22 cellular contexts compared by ENCODE assay signal in the genomic region with DNA sequence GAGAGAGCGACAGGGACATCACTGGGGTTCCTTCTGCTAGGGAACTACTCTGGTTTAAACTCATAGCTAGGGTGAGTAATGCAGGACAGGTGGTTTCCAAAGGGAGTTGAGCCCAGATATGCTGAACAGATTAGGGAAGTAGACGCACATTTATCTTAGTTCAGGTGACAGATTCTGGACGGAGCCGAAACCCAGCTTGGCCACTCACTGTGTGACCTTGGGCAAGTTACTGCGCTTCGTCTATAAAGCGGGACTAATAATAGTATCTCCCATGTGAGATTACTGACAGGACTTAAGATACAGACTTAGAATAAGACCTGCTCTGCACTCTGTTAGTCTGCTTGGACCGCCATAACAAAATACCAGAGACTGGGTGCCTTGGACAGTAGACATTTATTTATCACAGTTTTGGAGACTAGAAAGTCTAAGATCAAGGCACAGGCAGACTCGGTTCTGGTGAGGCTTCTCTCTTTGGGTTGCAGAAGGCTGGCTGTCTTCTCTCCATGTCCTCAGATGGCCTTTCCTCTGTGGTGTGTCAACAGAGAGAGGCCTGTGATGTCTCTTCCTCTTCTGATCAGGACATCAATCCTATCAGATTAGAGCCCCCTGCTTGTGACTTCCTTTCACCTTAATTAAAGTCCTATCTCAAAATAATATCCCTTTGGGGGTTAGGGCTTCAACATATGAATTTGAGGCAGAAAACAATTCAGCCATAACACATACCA. TPM values are rescaled to one million over a fixed set of nuclear protein-coding genes. Genes with fewer than 3 reads are reported as not detected.
DNase-seq lines count a peak whose midpoint lies in the region; ATAC-seq and TF ChIP-seq lines count a peak whose summit lies in the region.
"Had no signal": no experiment of that assay in that cellular context is flagged by ENCODE, and none has a peak within 500 bp of the region (broad histone marks: within the 10 kb centered on the region; RNA-seq: fewer than 3 reads in every experiment).

No MANE protein-coding gene starts in this region.

- CTCF ChIA-PET in CD4-positive, alpha-beta memory T cell (lab: Charles Lee; ENCODE audit: partially characterized antibody) = no interaction called here

- H3K4me1 Mint-ChIP-seq in CD4-positive, alpha-beta memory T cell = no peaks in the 10 kb centered on the region

- TF ChIP-seq CTCF in MM.1S (IDR thresholded peaks at IDR 0.05; ENCODE audit: low read length) (no peak), WERI-Rb-1 (IDR thresholded peaks at IDR 0.05; ENCODE audit: low read depth, low read length) (no peak), psoas muscle (IDR thresholded peaks at IDR 0.05) (no peak)

- no peaks in the 10 kb centered on the region for H3K79me2 ChIP-seq in MM.1S (ENCODE audit: low read length)

- H3K4me2 ChIP-seq in BLaER1 (0 out of 2 replicates have a peak overlapping the region, but pooled peaks have one; percentile 14), MM.1S (ENCODE audit: low read depth, low read length) (peak overlapping the region; percentile 25; the same call in 1 of the 2 replicates)
- H3K4me2 ChIP-seq: A549 had no signal

- POLR2A ChIA-PET in CD4-positive, alpha-beta memory T cell (lab: Charles Lee; ENCODE audit: partially characterized antibody) = no interaction called here

- H3K27ac ChIP-seq in BLaER1 (no peak overlapping the region), MM.1S (ENCODE audit: low read length) (no peak overlapping the region), WERI-Rb-1 (peak overlapping the region; percentile 66), psoas muscle (no peak overlapping the region)
- H3K27ac ChIP-seq in CD4-positive, alpha-beta memory T cell (ENCODE audit: low read depth, low read length) = no peak overlapping the region
- H3K27ac ChIP-seq: A549, SJCRH30 had no signal

- no peaks in the 10 kb centered on the region for H3K9me3 ChIP-seq in BLaER1
- H3K9me3 ChIP-seq in MM.1S (replicated peaks; ENCODE audit: insufficient read depth, low read length) = no peaks in the 10 kb centered on the region
- H3K9me3 ChIP-seq in WERI-Rb-1 (ENCODE audit: severe bottlenecking) = no peaks in the 10 kb centered on the region
- no peaks in the 10 kb centered on the region for H3K9me3 ChIP-seq in psoas muscle
- no peaks in the 10 kb centered on the region for H3K9me3 ChIP-seq in CD4-positive, alpha-beta memory T cell (ENCODE audit: control insufficient read depth in 1 of 2, low read length in 2 of 2)
- H3K9me3 ChIP-seq: A549, BE2C, SJCRH30 had no signal

- H3K4me3 ChIP-seq in BLaER1 (no peak overlapping the region), MM.1S (ENCODE audit: low read length) (no peak overlapping the region), WERI-Rb-1 (ENCODE audit: low read depth, low read length) (no peak overlapping the region), psoas muscle (no peak overlapping the region)
- H3K4me3 ChIP-seq in CD4-positive, alpha-beta memory T cell (ENCODE audit: low read length in 2 of 2) = no peak overlapping the region
- H3K4me3 ChIP-seq: A549, GM12878, SJCRH30 had no signal

- H3K4me1 ChIP-seq in BLaER1 (peaks cover 13% of the 10 kb centered on the region), MM.1S (ENCODE audit: low read length) (peaks cover 14% of the 10 kb centered on the region), psoas muscle (peaks cover 9% of the 10 kb centered on the region)
- H3K4me1 ChIP-seq in CD4-positive, alpha-beta memory T cell (ENCODE audit: insufficient read depth, low read length) = no peaks in the 10 kb centered on the region
- H3K4me1 ChIP-seq: A549, BE2C, SJCRH30 had no signal

- no peaks in the 10 kb centered on the region for H3K9me2 ChIP-seq in MM.1S (replicated peaks; ENCODE audit: insufficient read depth, low read length)

- H3F3A ChIP-seq in MM.1S (ENCODE audit: insufficient read depth, low read length) = no peaks in the 10 kb centered on the region

- H3K27me3 Mint-ChIP-seq in CD4-positive, alpha-beta memory T cell = peaks cover 12 to 19% of the 10 kb centered on the region in 2 donors

- no peak overlapping the region for H3K4me3 Mint-ChIP-seq in CD4-positive, alpha-beta memory T cell
- H3K4me3 Mint-ChIP-seq: CD8-positive, alpha-beta T cell; HFFc6 had no signal

- H3K27me3 ChIP-seq in BLaER1 = no peaks in the 10 kb centered on the region
- H3K27me3 ChIP-seq in MM.1S (replicated peaks; ENCODE audit: insufficient read depth, low read length) = no peaks in the 10 kb centered on the region
- no peaks in the 10 kb centered on the region for H3K27me3 ChIP-seq in WERI-Rb-1 (ENCODE audit: insufficient read depth, low read depth, severe bottlenecking)
- H3K27me3 ChIP-seq in psoas muscle (ENCODE audit: insufficient read depth in 3 of 3, low read length in 2 of 3) = no peaks in the 10 kb centered on the region
- H3K27me3 ChIP-seq in CD4-positive, alpha-beta memory T cell (ENCODE audit: insufficient read depth, low read length) = peaks cover 4% of the 10 kb centered on the region
- H3K27me3 ChIP-seq: BE2C, SJCRH30 had no signal

- H4K20me1 ChIP-seq in BLaER1 = no peaks in the 10 kb centered on the region
- no peaks in the 10 kb centered on the region for H4K20me1 ChIP-seq in MM.1S (ENCODE audit: insufficient read depth, low read length)

- intact Hi-C loops in psoas muscle (cut with DNase I) = no loop called here
- intact Hi-C loops in CD4-positive, alpha-beta memory T cell (cut with micrococcal nuclease) = no loop called here

- no peak overlapping the region for H2AFZ ChIP-seq in MM.1S (ENCODE audit: low read length)

- H3K36me3 ChIP-seq in BLaER1 (no peaks in the 10 kb centered on the region), MM.1S (replicated peaks; ENCODE audit: insufficient read depth, low read length) (no peaks in the 10 kb centered on the region), WERI-Rb-1 (no peaks in the 10 kb centered on the region), psoas muscle (ENCODE audit: insufficient read depth in 1 of 2, low read depth in 1 of 2) (no peaks in the 10 kb centered on the region)
- no peaks in the 10 kb centered on the region for H3K36me3 ChIP-seq in CD4-positive, alpha-beta memory T cell (ENCODE audit: insufficient read depth, low read length)
- H3K36me3 ChIP-seq: BE2C, SJCRH30 had no signal

- no peaks in the 10 kb centered on the region for H3K36me3 Mint-ChIP-seq in CD4-positive, alpha-beta memory T cell
- H3K36me3 Mint-ChIP-seq: CD8-positive, alpha-beta T cell had no signal

- H3K9me3 Mint-ChIP-seq in CD4-positive, alpha-beta memory T cell = no peaks in the 10 kb centered on the region
- H3K9me3 Mint-ChIP-seq: CD8-positive, alpha-beta T cell; HFFc6 had no signal

- H3K9ac ChIP-seq in BLaER1 = no peak overlapping the region
- no peak overlapping the region for H3K9ac ChIP-seq in MM.1S (ENCODE audit: low read length)

- ATAC-seq in psoas muscle = peak; percentile 46 to 73 (median 54)
- ATAC-seq: A549; CD8-positive, alpha-beta T cell had no signal

- DNase-seq in MM.1S (no peak), WERI-Rb-1 (peak; percentile 77), psoas muscle (no peak), GOT3 (lab: John Stamatoyannopoulos, UW) (no peak), NCI-H1436 (lab: John Stamatoyannopoulos, UW) (no peak)
- no peak for DNase-seq in CD4-positive, alpha-beta memory T cell
- DNase-seq in stimulated activated CD4-positive, alpha-beta T cell treated with anti-CD3 and anti-CD28 coated beads, Interleukin-2, amount 100 ng/mL, for 24 hours = no peak
- DNase-seq: BE2C; CD8-positive, alpha-beta T cell; DND-41; H7; HFFc6; KBM-7; NCI-H1417; NCI-H2029; NCI-H226; NCI-H510A treated with DMSO at 0.1 percent for 48 hours; NCI-H748 treated with DMSO at 0.1 percent for 48 hours; SJCRH30 had no signal

- WGBS in psoas muscle, 3 donors = 20 to 36% (median 21%) methylated on average over 9 of the region's 9 CpGs

- H3K27ac Mint-ChIP-seq in CD4-positive, alpha-beta memory T cell = no peak overlapping the region
- H3K27ac Mint-ChIP-seq: CD8-positive, alpha-beta T cell; HFFc6 had no signal

RNA-seq across cellular contexts. Expression of gene SCNN1G, which starts 12.1 kb away (rescaled TPM):
- not detected for total RNA-seq in psoas muscle
- polyA plus RNA-seq in psoas muscle = under 1 TPM in 2 of 3 donors, not detected in 1; 0.01 to 0.08 TPM
- not detected for total RNA-seq in CD4-positive, alpha-beta memory T cell
- not detected for polyA plus RNA-seq in CD4-positive, alpha-beta memory T cell
- total RNA-seq: CD8-positive, alpha-beta T cell; HFFc6; SJCRH30 had no signal

RNA-seq across cellular contexts. Expression of gene USP31, which starts 45.4 kb away (rescaled TPM):
- 10 to 100 TPM in 3 of 4 donors, 1 to 10 TPM in 1; 9.5 to 19.6 (median 16.2) TPM for total RNA-seq in psoas muscle
- polyA plus RNA-seq in psoas muscle = 10 to 100 TPM in 2 of 3 donors, 1 to 10 TPM in 1; 7.7 to 21.5 (median 16.4) TPM
- 1 to 10 TPM; 4.9 to 5.0 TPM for total RNA-seq in CD4-positive, alpha-beta memory T cell
- under 1 TPM; 0.07 to 0.99 TPM for polyA plus RNA-seq in CD4-positive, alpha-beta memory T cell
